ENCODE assay signal across 8 cellular contexts in genomic region chr2:231056453-231057416, GRCh38. TPM values are rescaled to one million over a fixed set of nuclear protein-coding genes. Genes with fewer than 3 reads are reported as not detected.
DNase-seq lines count a peak whose midpoint lies in the region; FAIRE-seq and TF ChIP-seq lines count a peak whose summit lies in the region.

TSS of gene PSMD1 (plus strand) at chr2:231056867. CDS start at chr2:231057026, 159 bp downstream.

- in situ Hi-C loops in G401 (cut with HindIII; ENCODE audit: low sequenced_read_pairs): no loop called here

- peak within 1 kb of the TSS; percentile 97 for H3K4me3 ChIP-seq in fibroblast of pulmonary artery (replicated peaks; ENCODE audit: low read depth, low read length)

- H3K9me3 Mint-ChIP-seq in nephron: no peaks in the 10 kb centered on the region
- H3K9me3 Mint-ChIP-seq in stimulated activated naive CD8-positive, alpha-beta T cell treated with anti-CD3 and anti-CD28 coated beads, Interleukin-15, Interleukin-2, amounts not matched to agents 100 ng/mL and 50 ng/mL, for 24 hours: no peaks in the 10 kb centered on the region

- TF ChIP-seq POLR2A in H54 (IDR thresholded peaks at IDR 0.05; ENCODE audit: low read depth, low read length): peak; percentile 62

- peak; percentile 91 for DNase-seq in G401 (ENCODE audit: low spot score)
- peak; percentile 74 for DNase-seq in H54 (ENCODE audit: insufficient read length, low spot score)
- DNase-seq in LoVo (ENCODE audit: low spot score): peak; percentile 92
- DNase-seq in SHP77 (lab: John Stamatoyannopoulos, UW): peak; percentile 71 to 82
- DNase-seq in activated effector memory CD4-positive, alpha-beta T cell treated with Interleukin-2 at 50 U/mL for 16 hours: peak; percentile 90
- DNase-seq in fibroblast of pulmonary artery (ENCODE audit: low read depth): peak; percentile 97

- H3K4me1 Mint-ChIP-seq in nephron: peaks cover 43% of the 10 kb centered on the region
- H3K4me1 Mint-ChIP-seq in stimulated activated naive CD8-positive, alpha-beta T cell treated with anti-CD3 and anti-CD28 coated beads, Interleukin-15, Interleukin-2, amounts not matched to agents 100 ng/mL and 50 ng/mL, for 24 hours (ENCODE audit: low read depth): peaks cover 61% of the 10 kb centered on the region

- H3K36me3 Mint-ChIP-seq in nephron (ENCODE audit: low read depth): peaks cover 7% of the 10 kb centered on the region
- H3K36me3 Mint-ChIP-seq in stimulated activated naive CD8-positive, alpha-beta T cell treated with anti-CD3 and anti-CD28 coated beads, Interleukin-15, Interleukin-2, amounts not matched to agents 100 ng/mL and 50 ng/mL, for 24 hours (ENCODE audit: low read depth): peaks cover 19% of the 10 kb centered on the region

- TF ChIP-seq CTCF in fibroblast of pulmonary artery (IDR thresholded peaks at IDR 0.05; ENCODE audit: low read length, missing control alignments) (peak; percentile 98), nephron (IDR thresholded peaks at IDR 0.05; ENCODE audit: unreplicated experiment in 3 of 3) (peak; percentile 91 to 94 (median 93))

- FAIRE-seq in H54 (lab: Jason Lieb, UNC): peak; percentile 84

- H3K27me3 Mint-ChIP-seq in nephron (ENCODE audit: low read depth): peaks cover 17% of the 10 kb centered on the region
- peaks cover 9% of the 10 kb centered on the region for H3K27me3 Mint-ChIP-seq in stimulated activated naive CD8-positive, alpha-beta T cell treated with anti-CD3 and anti-CD28 coated beads, Interleukin-15, Interleukin-2, amounts not matched to agents 100 ng/mL and 50 ng/mL, for 24 hours

- peak within 1 kb of the TSS; percentile 100 for H3K27ac Mint-ChIP-seq in nephron
- peak within 1 kb of the TSS; percentile 100 for H3K27ac Mint-ChIP-seq in stimulated activated naive CD8-positive, alpha-beta T cell treated with anti-CD3 and anti-CD28 coated beads, Interleukin-15, Interleukin-2, amounts not matched to agents 100 ng/mL and 50 ng/mL, for 24 hours

- H3K4me3 Mint-ChIP-seq in nephron: peak within 1 kb of the TSS; percentile 100
- H3K4me3 Mint-ChIP-seq in stimulated activated naive CD8-positive, alpha-beta T cell treated with anti-CD3 and anti-CD28 coated beads, Interleukin-15, Interleukin-2, amounts not matched to agents 100 ng/mL and 50 ng/mL, for 24 hours: peak within 1 kb of the TSS; percentile 91

RNA-seq across cellular contexts. Expression of gene PSMD1, which starts in this region (rescaled TPM):
- total RNA-seq in G401 (2014; rRNA removed; shearing (Covaris generic)): 55.3 and 73.5 TPM in 2 replicates

Comparison
In these comparisons a context has a peak if more than half of its experiments do, and no peak if none do; other contexts are left out.
1. Peak in every context shown above with its lines: DNase-seq and H3K4me3 ChIP-seq.